Comparison of ENCODE assay signal across 8 cellular contexts in the genomic region with DNA sequence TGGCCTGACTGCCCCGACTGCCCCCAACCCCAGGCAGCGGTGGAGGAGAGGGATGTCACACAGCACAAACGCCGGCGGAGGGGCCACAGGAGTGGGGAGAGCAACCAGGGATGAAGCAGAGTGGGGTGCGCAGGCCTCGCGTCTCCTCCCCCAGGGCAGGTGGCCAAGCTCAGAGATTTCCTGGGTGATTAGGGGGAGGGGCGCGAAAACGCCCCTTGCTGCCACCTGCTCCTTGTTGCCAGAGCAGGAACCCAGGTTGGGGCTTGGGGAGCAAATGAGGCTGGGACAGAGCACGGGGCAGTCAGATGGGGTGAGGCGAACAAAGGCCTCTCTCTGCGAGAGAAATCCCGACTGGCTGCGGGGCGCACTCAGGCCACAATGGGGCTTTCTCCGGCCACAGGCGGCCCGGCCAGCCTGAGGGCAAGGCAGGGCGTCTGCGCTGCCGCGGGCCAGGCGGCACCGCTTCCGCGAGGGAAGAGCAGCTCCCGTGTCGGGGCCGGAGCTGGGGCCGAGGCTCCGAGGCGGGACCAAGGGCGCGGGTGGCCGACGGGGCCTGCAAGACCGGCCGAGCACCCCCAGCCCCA. TPM values are rescaled to one million over a fixed set of nuclear protein-coding genes. Genes with fewer than 3 reads are reported as not detected.
DNase-seq lines count a peak whose midpoint lies in the region; ATAC-seq and TF ChIP-seq lines count a peak whose summit lies in the region.

No MANE protein-coding gene starts in this region.

- H3K27ac ChIP-seq in tibial nerve = peak overlapping the region; percentile 95 to 99 (median 97)

- TF ChIP-seq EP300 in tibial nerve (IDR thresholded peaks at IDR 0.05) = peak; percentile 16 to 29

- peaks cover 40% of the 10 kb centered on the region for H3K4me1 Mint-ChIP-seq in mesothelial cell of epicardium

- peaks cover 0 to 68% (median 41%) of the 10 kb centered on the region in 4 donors for H3K4me1 ChIP-seq in tibial nerve

- in situ Hi-C loops in SK-MEL-5 (cut with HindIII; ENCODE audit: low pct_unique_long_range_greater_than_20kb, low sequenced_read_pairs) = no loop called here

- no peaks in the 10 kb centered on the region for H3K27me3 Mint-ChIP-seq in mesothelial cell of epicardium (ENCODE audit: low read depth)

- CTCF ChIA-PET in BJ (lab: Yijun Ruan, JAX) = interaction anchor here (0.8 to 15.9 kb wide), 5 partner anchors 11 to 110 kb away, joined by 3 to 409 read pairs (median 4); a partner anchor contains a TSS

- H3K9me3 ChIP-seq in tibial nerve = no peaks in the 10 kb centered on the region

- H3K4me3 ChIP-seq in BJ (ENCODE audit: low read depth, low read length) (peak overlapping the region; percentile 54), tibial nerve (peak overlapping the region; percentile 23 to 57 (median 52))

- H3K36me3 Mint-ChIP-seq in mesothelial cell of epicardium = no peaks in the 10 kb centered on the region

- 9 to 17% methylated on average over 16 to 27 of the region's 40 CpGs for WGBS in tibial nerve, 2 donors

- H3K4me3 Mint-ChIP-seq in mesothelial cell of epicardium = peak overlapping the region; percentile 54

- POLR2A ChIA-PET in BJ (lab: Charles Lee) = no interaction called here

- TF ChIP-seq CTCF in BJ (IDR thresholded peaks at IDR 0.05; ENCODE audit: insufficient read depth, low read depth, low read length) = no peak
- no peak for TF ChIP-seq CTCF in mesothelial cell of epicardium (IDR thresholded peaks at IDR 0.05; ENCODE audit: unreplicated experiment)
- TF ChIP-seq CTCF in tibial nerve (IDR thresholded peaks at IDR 0.05) = peak in 2 of 5 experiments; percentile 46 to 51

- no peaks in the 10 kb centered on the region for H3K27me3 ChIP-seq in BJ (ENCODE audit: control insufficient read depth, insufficient read depth, low read length)
- H3K27me3 ChIP-seq in tibial nerve = no peaks in the 10 kb centered on the region

- H3K9me3 Mint-ChIP-seq in mesothelial cell of epicardium = no peaks in the 10 kb centered on the region

- peak overlapping the region; percentile 93 for H3K27ac Mint-ChIP-seq in mesothelial cell of epicardium

- peak; percentile 37 to 88 for TF ChIP-seq POLR2A in tibial nerve (IDR thresholded peaks at IDR 0.05)

- ATAC-seq in GM18909 (IDR thresholded peaks at IDR 0.05; ENCODE audit: poor library complexity, unreplicated experiment) (peak; percentile 54), HG03139 (IDR thresholded peaks at IDR 0.05; ENCODE audit: unreplicated experiment) (peak; percentile 36)

- DNase-seq in BJ (ENCODE audit: low read depth) = peak; percentile 21
- DNase-seq in SK-MEL-5 (ENCODE audit: low read depth, low spot score) = peak; percentile 92
- peak; percentile 26 for DNase-seq in effector CD8-positive, alpha-beta T cell (lab: John Stamatoyannopoulos, UW)
- peak in 1 of 2 experiments; percentile 62 for DNase-seq in mesothelial cell of epicardium (ENCODE audit: low spot score in 2 of 2, unreplicated experiment in 2 of 2)
- DNase-seq in tibial nerve (ENCODE audit: low spot score in 2 of 2) = peak; percentile 40 to 51
- no peak for DNase-seq in mesenteric fat pad (ENCODE audit: low spot score)

- no peaks in the 10 kb centered on the region for H3K36me3 ChIP-seq in BJ (ENCODE audit: control insufficient read depth, insufficient read depth, low read length)
- no peaks in the 10 kb centered on the region for H3K36me3 ChIP-seq in tibial nerve

RNA-seq across cellular contexts. Expression of a gene that starts 11.5 kb away (rescaled TPM):
- polyA plus RNA-seq in BJ (2011; rRNA removed) = not detected in 2 replicates
- not detected in 2 replicates for polyA minus RNA-seq in BJ (2011; rRNA and poly(A)+ RNA removed)
- total RNA-seq in SK-MEL-5 (2014; rRNA removed; shearing (Covaris generic)) = not detected in 2 replicates
- polyA plus RNA-seq in SK-MEL-5 (2015; cell fraction: cytosol; rRNA removed) = not detected in 2 replicates
- polyA plus RNA-seq in SK-MEL-5 (2015; cell fraction: nucleus; rRNA removed) = not detected in 2 replicates
- total RNA-seq in mesothelial cell of epicardium = not detected in 3 replicates
- not detected for total RNA-seq in tibial nerve
- not detected for total RNA-seq in mesenteric fat pad
